Comparison of ENCODE assay signal across 31 cellular contexts in the genomic region with DNA sequence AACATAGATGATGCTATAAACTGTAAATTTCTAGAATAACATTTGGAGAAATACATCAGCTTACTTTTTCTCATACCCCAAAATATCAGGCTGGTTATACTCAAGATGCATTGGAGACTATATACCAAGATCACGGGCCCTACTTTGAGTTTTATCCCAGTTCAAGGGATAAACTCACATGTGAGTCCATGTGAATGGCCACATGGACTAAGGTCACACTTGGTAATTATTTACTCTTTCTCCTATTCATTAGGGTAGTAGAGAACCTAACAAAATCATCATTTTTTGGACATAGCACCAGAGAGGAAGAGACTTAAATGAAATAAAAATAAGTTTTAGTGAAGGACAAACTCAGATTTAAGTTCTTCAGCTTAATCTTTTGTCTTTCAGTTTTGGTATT.
"Had no signal": no experiment of that assay in that cellular context is flagged by ENCODE, and none has a peak within 500 bp of the region (broad histone marks: within the 10 kb centered on the region; RNA-seq: fewer than 3 reads in every experiment).

No MANE protein-coding gene starts in this region.

- H3K27ac Mint-ChIP-seq: natural killer cell; nephron; neural progenitor cell; progenitor cell of endocrine pancreas; stimulated activated memory B cell treated with anti-CD40 and anti-IgM and Interleukin-4, amounts not matched to agents 10 μg/mL and 1 μg/mL and 100 μg/mL, for 72 hours; stimulated activated naive CD8-positive, alpha-beta T cell treated with anti-CD3 and anti-CD28 coated beads, Interleukin-15, amount 100 ng/mL, for 72 hours; type B pancreatic cell had no signal

- H3K4me1 Mint-ChIP-seq: natural killer cell; nephron; neural progenitor cell; stimulated activated memory B cell treated with anti-CD40 and anti-IgM and Interleukin-4, amounts not matched to agents 10 μg/mL and 1 μg/mL and 100 μg/mL, for 72 hours; stimulated activated naive CD8-positive, alpha-beta T cell treated with anti-CD3 and anti-CD28 coated beads, Interleukin-15, amount 100 ng/mL, for 72 hours had no signal

- H3K4me1 ChIP-seq: parathyroid adenoma, psoas muscle, spleen, suprapubic skin, testis, tibial artery, transverse colon, upper lobe of right lung, uterus had no signal

- H3K9me3 ChIP-seq: ovary, psoas muscle, suprapubic skin, testis, tibial artery, transverse colon, upper lobe of right lung, uterus had no signal

- H3K9me3 Mint-ChIP-seq: natural killer cell; nephron; neural progenitor cell; stimulated activated memory B cell treated with anti-CD40 and anti-IgM and Interleukin-4, amounts not matched to agents 10 μg/mL and 1 μg/mL and 100 μg/mL, for 72 hours; stimulated activated naive CD8-positive, alpha-beta T cell treated with anti-CD3 and anti-CD28 coated beads, Interleukin-15, amount 100 ng/mL, for 72 hours; type B pancreatic cell had no signal

- H3K79me2 ChIP-seq: parathyroid adenoma had no signal

- H3K4me2 ChIP-seq: neural progenitor cell, smooth muscle cell had no signal

- ATAC-seq: natural killer cell; psoas muscle; right cardiac atrium; sciatic nerve; stimulated activated memory B cell treated with anti-CD40 and anti-IgM and Interleukin-4, amounts not matched to agents 10 μg/mL and 1 μg/mL and 100 μg/mL, for 72 hours; stimulated activated naive CD8-positive, alpha-beta T cell treated with anti-CD3 and anti-CD28 coated beads, Interleukin-15, amount 100 ng/mL, for 72 hours; stimulated activated naive CD8-positive, alpha-beta T cell treated with anti-CD3 and anti-CD28 coated beads, Interleukin-15, Interleukin-2, amounts not matched to agents 100 U/mL and 50 U/mL, for 24 hours; upper lobe of right lung had no signal

- H3K9ac ChIP-seq: neural progenitor cell, parathyroid adenoma had no signal

- H3K4me3 ChIP-seq: neural progenitor cell, ovary, psoas muscle, skin epidermis, smooth muscle cell, spleen, suprapubic skin, testis, tibial artery, transverse colon, upper lobe of right lung, uterus had no signal

- DNase-seq: natural killer cell; occipital lobe; ovary; posterior cingulate gyrus; psoas muscle; right cardiac atrium; spleen; stimulated activated CD4-positive, alpha-beta T cell treated with anti-CD3 and anti-CD28 coated beads, Interleukin-12 subunit alpha, Interleukin-12 subunit beta, amount 100 ng/mL, for 4 hours; stimulated activated CD4-positive, alpha-beta T cell treated with anti-CD3 and anti-CD28 coated beads, Interleukin-1b, Interleukin-23, amount 100 ng/mL, for 48 hours; stimulated activated CD4-positive, alpha-beta T cell treated with anti-CD3 and anti-CD28 coated beads, Interleukin-4, amount 100 ng/mL, for 1 hour; stimulated activated CD4-positive, alpha-beta T cell treated with anti-CD3 and anti-CD28 coated beads, Interleukin-4, amount 100 ng/mL, for 4 hours; stimulated activated CD8-positive, alpha-beta memory T cell treated with anti-CD3 and anti-CD28 coated beads, Interleukin-4, amount 100 ng/mL, for 48 hours; stimulated activated naive CD4-positive, alpha-beta T cell; stimulated activated naive CD8-positive, alpha-beta T cell treated with anti-CD3 and anti-CD28 coated beads, Interleukin-15, amount 100 ng/mL, for 72 hours; stimulated activated naive CD8-positive, alpha-beta T cell treated with anti-CD3 and anti-CD28 coated beads, Interleukin-15, Interleukin-2, amounts not matched to agents 100 U/mL and 50 U/mL, for 24 hours; substantia nigra; testis; tibial artery; transverse colon; upper lobe of right lung; uterus had no signal

- H3K27me3 Mint-ChIP-seq: progenitor cell of endocrine pancreas; stimulated activated memory B cell treated with anti-CD40 and anti-IgM and Interleukin-4, amounts not matched to agents 10 μg/mL and 1 μg/mL and 100 μg/mL, for 72 hours; stimulated activated naive CD8-positive, alpha-beta T cell treated with anti-CD3 and anti-CD28 coated beads, Interleukin-15, amount 100 ng/mL, for 72 hours; type B pancreatic cell had no signal

- H3K4me3 Mint-ChIP-seq: natural killer cell; nephron; neural progenitor cell; stimulated activated memory B cell treated with anti-CD40 and anti-IgM and Interleukin-4, amounts not matched to agents 10 μg/mL and 1 μg/mL and 100 μg/mL, for 72 hours; stimulated activated naive CD8-positive, alpha-beta T cell treated with anti-CD3 and anti-CD28 coated beads, Interleukin-15, amount 100 ng/mL, for 72 hours; type B pancreatic cell had no signal

- H3K27ac ChIP-seq: neural progenitor cell, ovary, parathyroid adenoma, psoas muscle, skin epidermis, spleen, suprapubic skin, testis, tibial artery, transverse colon, upper lobe of right lung, uterus had no signal

- H3K36me3 ChIP-seq: ovary, uterus had no signal

- H3K27me3 ChIP-seq: neural progenitor cell, ovary, spleen, suprapubic skin, testis, tibial artery, transverse colon, upper lobe of right lung, uterus had no signal

- H2AFZ ChIP-seq: neural progenitor cell, parathyroid adenoma had no signal
